In genomic region chr9:137445275-137445807, GRCh38 we compare ENCODE assay signal across 8 cellular contexts. TPM values are rescaled to one million over a fixed set of nuclear protein-coding genes. Genes with fewer than 3 reads are reported as not detected.
DNase-seq lines count a peak whose midpoint lies in the region; ATAC-seq and TF ChIP-seq lines count a peak whose summit lies in the region.

No MANE protein-coding gene starts in this region.

- intact Hi-C loops in heart right ventricle (cut with DNase I) (loop anchor here in 3 of 10 donors (1.0 to 10.0 kb wide), 3 partner anchors 22 to 151 kb away; partner anchors contain the start of genes EXD3 (in 2 of the 3) and NOXA1 (in 2 of the 3)), sciatic nerve (cut with DNase I) (no loop called here)

- H4K20me1 ChIP-seq in MM.1S (ENCODE audit: insufficient read depth, low read length) = no peaks in the 10 kb centered on the region

- H3K9me3 ChIP-seq in MM.1S (replicated peaks; ENCODE audit: insufficient read depth, low read length) (no peaks in the 10 kb centered on the region), heart right ventricle (peaks cover 0 to 3% (median 0%) of the 10 kb centered on the region in 11 donors)

- no peak overlapping the region for H3K4me3 ChIP-seq in AG09309 (ENCODE audit: control insufficient read depth, low read depth, low read length)
- no peak overlapping the region for H3K4me3 ChIP-seq in MM.1S (ENCODE audit: low read length)
- H3K4me3 ChIP-seq in heart right ventricle = no peak overlapping the region

- H3K36me3 ChIP-seq in MM.1S (replicated peaks; ENCODE audit: insufficient read depth, low read length) = no peaks in the 10 kb centered on the region
- H3K36me3 ChIP-seq in heart right ventricle = peaks cover 0 to 16% (median 0%) of the 10 kb centered on the region in 9 donors

- H2AFZ ChIP-seq in MM.1S (ENCODE audit: low read length) = 0 out of 2 replicates have a peak overlapping the region, but pooled peaks have one; percentile 15

- no peaks in the 10 kb centered on the region for H3K79me2 ChIP-seq in MM.1S (ENCODE audit: low read length)

- ATAC-seq in heart right ventricle (peak; percentile 51 to 84 (median 70)), sciatic nerve (peak; percentile 63), HG02763 (IDR thresholded peaks at IDR 0.05; ENCODE audit: unreplicated experiment) (no peak)

- H3K27me3 ChIP-seq in MM.1S (replicated peaks; ENCODE audit: insufficient read depth, low read length) = peaks cover 33% of the 10 kb centered on the region
- peaks cover 0 to 32% (median 20%) of the 10 kb centered on the region in 7 donors for H3K27me3 ChIP-seq in heart right ventricle

- no peak overlapping the region for H3K9ac ChIP-seq in MM.1S (ENCODE audit: low read length)

- H3K27ac ChIP-seq in MM.1S (ENCODE audit: low read length) (no peak overlapping the region), heart right ventricle (no peak overlapping the region)

- WGBS in heart right ventricle, 2 donors = 22 to 23% methylated on average over 14 of the region's 14 CpGs

- 0 out of 2 replicates have a peak, but pooled peaks cover 5% of the 10 kb centered on the region for H3F3A ChIP-seq in MM.1S (ENCODE audit: insufficient read depth, low read length)

- H3K4me2 ChIP-seq in MM.1S (ENCODE audit: low read depth, low read length) = peak overlapping the region; percentile 33; the same call in 1 of the 2 replicates

- H3K9me2 ChIP-seq in MM.1S (replicated peaks; ENCODE audit: insufficient read depth, low read length) = no peaks in the 10 kb centered on the region

- H3K4me1 ChIP-seq in MM.1S (ENCODE audit: low read length) (peaks cover 5% of the 10 kb centered on the region; the same call in 1 of the 2 replicates), heart right ventricle (peaks cover 0 to 21% (median 5%) of the 10 kb centered on the region in 9 donors)

- DNase-seq in AG09309 (ENCODE audit: low read depth) = peak; percentile 18
- DNase-seq in GM19240 (ENCODE audit: insufficient read length, low spot score) = peak; percentile 83
- DNase-seq in MM.1S = peak; percentile 75
- peak; percentile 88 for DNase-seq in SW480 (ENCODE audit: low spot score)
- peak; percentile 78 for DNase-seq in activated naive CD8-positive, alpha-beta T cell treated with anti-CD3 and anti-CD28 coated beads, Interleukin-2, amount 50 U/mL, for 16 hours (ENCODE audit: low read depth, low spot score)
- peak; percentile 77 for DNase-seq in heart right ventricle
- peak; percentile 90 for DNase-seq in sciatic nerve (ENCODE audit: low spot score)

- TF ChIP-seq CTCF in AG09309 (IDR thresholded peaks at IDR 0.05; ENCODE audit: control insufficient read depth, insufficient read depth, low read depth, low read length, missing control alignments) (peak; percentile 88), MM.1S (IDR thresholded peaks at IDR 0.05; ENCODE audit: low read length) (peak; percentile 82), heart right ventricle (IDR thresholded peaks at IDR 0.05) (peak; percentile 74 to 86 (median 83))

RNA-seq across cellular contexts. Expression of gene ENTPD8, which starts 4.2 kb away (rescaled TPM):
- total RNA-seq in heart right ventricle = not detected
- polyA plus RNA-seq in heart right ventricle = under 1 TPM; 0.03 to 0.15 TPM
- total RNA-seq in sciatic nerve = not detected

RNA-seq across cellular contexts. Expression of gene NSMF, which starts 13.8 kb away (rescaled TPM):
- total RNA-seq in heart right ventricle (10 to 100 TPM in 4 of 10 donors, 1 to 10 TPM in 6; 5.3 to 17.0 (median 9.0) TPM), sciatic nerve (50.4 TPM)
- 10 to 100 TPM; 18.3 to 29.3 TPM for polyA plus RNA-seq in heart right ventricle

RNA-seq across cellular contexts. Expression of gene NOXA1, which starts 22.1 kb away (rescaled TPM):
- total RNA-seq in heart right ventricle (1 to 10 TPM; 2.5 to 5.3 (median 3.0) TPM), sciatic nerve (7.4 TPM)
- polyA plus RNA-seq in heart right ventricle = 10 to 100 TPM in 1 of 2 donors, under 1 TPM in 1; 0.62 to 10.6 TPM

RNA-seq across cellular contexts. Expression of gene EXD3, which starts 22.4 kb away (rescaled TPM):
- 10 to 100 TPM in 3 of 10 donors, 1 to 10 TPM in 7; 7.8 to 14.0 (median 9.2) TPM for total RNA-seq in heart right ventricle
- 10 to 100 TPM in 1 of 2 donors, 1 to 10 TPM in 1; 5.8 to 33.0 TPM for polyA plus RNA-seq in heart right ventricle
- 48.1 TPM for total RNA-seq in sciatic nerve

Comparison
In these comparisons a context has a peak if more than half of its experiments do, and no peak if none do; other contexts are left out.
1. DNase-seq: peak in every context shown above with its lines; median percentile 90 in sciatic nerve; 88 in SW480; 83 in GM19240; 78 in activated naive CD8-positive, alpha-beta T cell treated with anti-CD3 and anti-CD28 coated beads, Interleukin-2, amount 50 U/mL, for 16 hours; 77 in heart right ventricle; 75 in MM.1S; 18 in AG09309.